In the genomic region with DNA sequence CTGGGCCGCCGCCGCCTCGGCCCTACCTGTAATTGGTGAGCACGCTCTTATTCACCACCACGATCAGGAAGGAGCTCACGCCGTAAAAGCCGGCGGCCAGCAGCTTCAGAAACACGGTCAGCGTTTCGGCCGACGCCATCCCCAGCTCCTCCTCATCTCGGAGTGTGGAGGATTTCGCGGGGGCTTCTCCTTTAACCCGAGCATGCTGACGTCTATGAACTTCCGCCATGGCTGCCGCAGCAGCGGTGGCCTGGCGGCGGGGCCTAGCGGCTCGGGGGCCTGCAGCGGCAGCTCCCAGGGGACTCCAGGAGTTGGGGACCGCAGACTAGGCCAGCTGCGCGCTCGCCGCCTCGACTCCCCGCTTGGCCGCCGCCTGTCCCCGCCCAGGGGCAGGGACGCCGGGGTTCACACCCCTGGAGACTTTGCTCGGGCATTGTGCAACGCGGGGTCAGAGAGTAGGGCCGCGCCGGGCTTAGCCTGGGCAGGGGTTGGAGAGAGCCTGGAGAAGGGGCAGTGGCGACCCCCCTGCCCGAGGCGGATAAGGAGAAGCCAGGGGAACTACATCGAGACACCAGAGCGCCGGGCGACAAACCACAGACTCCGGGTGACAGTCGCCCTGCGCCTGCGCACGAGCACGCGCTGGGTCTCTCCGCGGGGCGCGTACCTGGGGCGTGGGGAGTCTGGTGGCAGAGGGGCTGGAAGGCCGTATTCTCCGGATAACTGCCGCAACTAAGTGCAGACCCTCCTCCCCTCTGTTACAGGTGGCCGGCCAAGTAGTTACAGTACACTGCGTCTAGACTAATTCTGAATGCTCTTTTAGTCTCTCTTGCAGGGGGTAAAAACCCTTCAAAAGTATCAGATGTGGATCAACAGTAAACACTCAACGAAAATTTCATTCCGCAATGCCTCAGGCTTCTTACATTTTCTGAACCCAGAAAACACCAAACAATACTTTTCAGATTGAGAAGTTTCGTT, we compare ENCODE assay signal across 8 cellular contexts. TPM values are rescaled to one million over a fixed set of nuclear protein-coding genes. Genes with fewer than 3 reads are reported as not detected.
A peak's percentile ranks its signal among the peaks of the same experiment; 100 is the strongest.
DNase-seq lines count a peak whose midpoint lies in the region; ATAC-seq lines count a peak whose summit lies in the region.

Gene SLC35D1, minus strand, starts transcription at position 364 of the 975 bp plus-strand sequence. Its CDS starts 135 bp downstream, at position 229.

- ATAC-seq in GM19023 (IDR thresholded peaks at IDR 0.05; ENCODE audit: unreplicated experiment) (peak; percentile 83), HG03196 (IDR thresholded peaks at IDR 0.05; ENCODE audit: unreplicated experiment) (peak; percentile 71)

- DNase-seq in AG20443 (ENCODE audit: low spot score) (peak; percentile 80), NCI-H446 (lab: John Stamatoyannopoulos, UW) (peak; percentile 46 to 79), cerebellum (ENCODE audit: low spot score) (peak; percentile 84), kidney tubule cell (ENCODE audit: low spot score) (peak; percentile 73)
- DNase-seq in activated CD4-positive, alpha-beta T cell treated with anti-CD3 and anti-CD28 coated beads for 1 hour = peak; percentile 70
- DNase-seq in stimulated activated CD4-positive, alpha-beta T cell treated with anti-CD3 and anti-CD28 coated beads, Interleukin-1b, Interleukin-23, amount 100 ng/mL, for 4 hours (ENCODE audit: low read depth in 2 of 2) = peak; percentile 62 to 75

RNA-seq across cellular contexts. Expression of gene SLC35D1, which starts in this region (rescaled TPM):
- total RNA-seq in cerebellum = 14.2 TPM

Comparison
In these comparisons a context has a peak if more than half of its experiments do, and no peak if none do; other contexts are left out.
1. Peak in every context shown above with its lines: DNase-seq and ATAC-seq.